In genomic region chr1:205527931-205528330, GRCh38 we compare ENCODE assay signal across 26 cellular contexts.
"Had no signal": no experiment of that assay in that cellular context is flagged by ENCODE, and none has a peak within 500 bp of the region (broad histone marks: within the 10 kb centered on the region; RNA-seq: fewer than 3 reads in every experiment).

No MANE protein-coding gene starts in this region.

- H3K4me3 Mint-ChIP-seq: activated CD4-positive, alpha-beta T cell treated with anti-CD3 and anti-CD28 coated beads, Interleukin-2, amount 10 ng/mL, durations not matched to agents 24 days and 14 days; activated CD8-positive, alpha-beta T cell treated with anti-CD3 and anti-CD28 coated beads for 36 hours; activated naive CD8-positive, alpha-beta T cell treated with anti-CD3 and anti-CD28 coated beads for 36 hours; activated T-cell treated with anti-CD3 and anti-CD28 coated beads, Interleukin-2, amount 50 U/mL, for 72 hours; activated T-helper 17 cell treated with anti-CD3 and anti-CD28 coated beads, Interleukin-2, amount 50 U/mL, for 72 hours had no signal

- H3K27ac ChIP-seq: brain microvascular endothelial cell, PC-9, RWPE1 had no signal

- H3K36me3 ChIP-seq: brain microvascular endothelial cell had no signal

- H3K4me2 ChIP-seq: PC-9 had no signal

- DNase-seq: activated CD4-positive, alpha-beta T cell treated with anti-CD3 and anti-CD28 coated beads, Interleukin-2, amount 10 ng/mL, durations not matched to agents 24 days and 14 days; activated CD4-positive, alpha-beta T cell treated with anti-CD3 and anti-CD28 coated beads, Interleukin-2, amount 50 U/mL, for 4 hours; activated CD8-positive, alpha-beta T cell treated with anti-CD3 and anti-CD28 coated beads for 36 hours; activated effector memory CD4-positive, alpha-beta T cell treated with anti-CD3 and anti-CD28 coated beads, Interleukin-2, amount 50 U/mL, for 16 hours; activated naive CD4-positive, alpha-beta T cell; activated naive CD4-positive, alpha-beta T cell treated with anti-CD3 and anti-CD28 coated beads, Interleukin-2, amount 50 U/mL, for 16 hours; activated naive CD8-positive, alpha-beta T cell treated with anti-CD3 and anti-CD28 coated beads for 36 hours; activated T-cell treated with anti-CD3 and anti-CD28 coated beads, Interleukin-2, amount 50 U/mL, for 1 hour; activated T-cell treated with anti-CD3 and anti-CD28 coated beads, Interleukin-2, amount 50 U/mL, for 72 hours; amniotic stem cell; aorta; brain microvascular endothelial cell; Karpas-422; KBM-7; NCI-H1105; NCI-H1436; NCI-H1694; NCI-H2081 treated with DMSO at 0.1 percent for 48 hours; NCI-H524 treated with DMSO at 0.1 percent for 48 hours; PC-9; Right ventricle myocardium superior; SW 1271; T-helper 1 cell; T1000 had no signal

- H3K27ac Mint-ChIP-seq: activated CD4-positive, alpha-beta T cell treated with anti-CD3 and anti-CD28 coated beads, Interleukin-2, amount 10 ng/mL, durations not matched to agents 24 days and 14 days; activated CD8-positive, alpha-beta T cell treated with anti-CD3 and anti-CD28 coated beads for 36 hours; activated naive CD8-positive, alpha-beta T cell treated with anti-CD3 and anti-CD28 coated beads for 36 hours; activated T-cell treated with anti-CD3 and anti-CD28 coated beads, Interleukin-2, amount 50 U/mL, for 72 hours; activated T-helper 17 cell treated with anti-CD3 and anti-CD28 coated beads, Interleukin-2, amount 50 U/mL, for 72 hours had no signal

- H3K4me1 Mint-ChIP-seq: activated T-helper 17 cell treated with anti-CD3 and anti-CD28 coated beads, Interleukin-2, amount 50 U/mL, for 72 hours had no signal

- H3K36me3 Mint-ChIP-seq: activated naive CD8-positive, alpha-beta T cell treated with anti-CD3 and anti-CD28 coated beads for 36 hours had no signal

- H2AFZ ChIP-seq: PC-9 had no signal

- H3K27me3 Mint-ChIP-seq: activated CD8-positive, alpha-beta T cell treated with anti-CD3 and anti-CD28 coated beads for 36 hours; activated T-helper 17 cell treated with anti-CD3 and anti-CD28 coated beads, Interleukin-2, amount 50 U/mL, for 72 hours had no signal

- H3K4me3 ChIP-seq: PC-9 had no signal
